Comparison of ENCODE assay signal across 1 cellular context in the genomic region with DNA sequence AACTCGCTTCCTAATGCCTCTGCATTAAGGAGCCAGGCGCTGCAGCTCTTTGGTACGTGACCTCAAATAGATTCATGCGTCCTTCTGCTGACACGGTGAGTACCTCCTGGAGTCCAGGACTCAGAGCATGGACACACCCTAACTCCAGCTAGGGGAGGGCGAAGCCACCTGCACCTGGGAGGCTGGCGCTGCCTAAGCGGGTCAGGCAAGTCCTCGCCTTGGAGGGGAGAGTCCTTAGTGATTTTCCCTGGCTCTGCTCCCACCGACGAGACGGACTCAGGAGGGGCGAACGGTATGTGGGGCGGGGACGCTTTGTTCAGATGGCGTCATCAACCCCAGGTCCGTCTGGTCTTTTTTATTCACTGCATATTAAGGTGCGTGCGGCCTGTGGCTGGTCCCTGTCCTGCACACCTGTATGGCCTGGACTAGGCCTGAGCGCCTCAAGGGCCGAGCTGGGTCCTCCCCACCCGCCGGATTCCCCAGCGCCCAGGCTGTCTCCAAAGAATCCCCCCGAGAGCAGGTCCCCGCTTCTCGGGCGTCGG.
A peak's percentile ranks its signal among the peaks of the same experiment; 100 is the strongest.
TF ChIP-seq lines count a peak whose summit lies in the region.

No MANE protein-coding gene starts in this region.

TF ChIP-seq in endothelial cell of umbilical vein, 7 proteins besides CTCF, POLR2A, EP300 and RAD21:
- TF ChIP-seq JUN (IDR thresholded peaks at IDR 0.05; ENCODE audit: borderline replicate concordance, insufficient read depth, insufficient read length, low read depth) (no peak), EZH2 (IDR thresholded peaks at IDR 0.05; ENCODE audit: borderline replicate concordance, low read depth, low read length, severe bottlenecking) (peak; percentile 41)
